In the genomic region with DNA sequence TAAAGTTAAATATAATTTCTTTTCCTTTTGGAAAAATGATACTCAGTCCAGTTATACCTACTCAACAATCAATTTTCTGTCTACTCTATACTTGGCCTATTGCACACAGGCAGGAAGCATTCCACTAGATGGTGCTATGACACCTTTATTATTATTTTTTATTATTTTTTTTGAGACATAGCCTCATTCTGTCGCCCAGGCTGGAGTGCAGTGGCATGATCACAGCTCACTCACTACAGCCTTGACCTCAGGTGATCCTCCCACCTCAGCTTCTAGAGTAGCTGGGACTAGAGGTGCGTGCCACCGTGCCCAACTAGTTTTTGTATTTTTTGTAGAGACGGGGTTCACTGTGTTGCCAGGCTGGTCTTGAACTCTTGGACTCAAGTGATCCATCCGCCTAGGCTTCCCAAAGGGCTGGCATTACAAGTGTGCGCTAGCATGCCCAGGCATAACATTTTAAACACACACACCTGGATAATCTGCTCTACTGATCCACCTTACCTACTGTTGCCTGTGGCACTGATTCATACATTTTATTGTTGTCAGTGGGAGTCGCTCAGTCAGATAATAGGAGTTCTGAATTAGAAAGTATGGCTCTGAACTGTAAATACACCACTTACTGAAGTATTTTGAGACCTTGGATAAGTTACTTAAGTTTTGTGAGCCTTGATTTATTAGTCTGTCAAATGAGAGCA, we compare ENCODE assay signal across 9 cellular contexts. TPM values are rescaled to one million over a fixed set of nuclear protein-coding genes. Genes with fewer than 3 reads are reported as not detected.
A peak's percentile ranks its signal among the peaks of the same experiment; 100 is the strongest.
DNase-seq lines count a peak whose midpoint lies in the region; ATAC-seq and TF ChIP-seq lines count a peak whose summit lies in the region.
"Had no signal": no experiment of that assay in that cellular context is flagged by ENCODE, and none has a peak within 500 bp of the region (broad histone marks: within the 10 kb centered on the region; RNA-seq: fewer than 3 reads in every experiment).

No MANE protein-coding gene starts in this region.

- no peak overlapping the region for H3K27ac Mint-ChIP-seq in Caco-2 (ENCODE audit: unreplicated experiment)

- H3K36me3 ChIP-seq in cardiac muscle cell (peaks cover 64% of the 10 kb centered on the region), SK-N-SH (replicated peaks in 1 of 2; ENCODE audit: control insufficient read depth in 1 of 2, insufficient read depth in 2 of 2, low read length in 1 of 2) (peaks cover 49 to 70% of the 10 kb centered on the region in 2 experiments), esophagus squamous epithelium (peaks cover 4 to 100% (median 73%) of the 10 kb centered on the region in 3 donors), tibial nerve (peaks cover 6 to 98% (median 27%) of the 10 kb centered on the region in 3 donors), Caco-2 (ENCODE audit: control insufficient read depth, insufficient read depth, low read length) (peaks cover 2% of the 10 kb centered on the region)

- TF ChIP-seq EP300 in SK-N-SH (IDR thresholded peaks at IDR 0.05; ENCODE audit: borderline replicate concordance in 1 of 2, low read depth in 1 of 2, low read length in 1 of 2): no peak
- TF ChIP-seq EP300 in tibial nerve (IDR thresholded peaks at IDR 0.05): no peak

- no TSS peak for BruUV-seq in Caco-2 (replicated peaks; lab: Mats Ljungman, UMichigan)

- POLR2A ChIA-PET in SK-N-SH (lab: Yijun Ruan, JAX): no interaction called here
- POLR2A ChIA-PET in Caco-2 (lab: Charles Lee): no interaction called here

- H3K4me3 ChIP-seq in cardiac muscle cell (no peak overlapping the region), SK-N-SH (ENCODE audit: low read depth in 2 of 2, low read length in 1 of 2) (no peak overlapping the region), esophagus squamous epithelium (no peak overlapping the region), tibial nerve (no peak overlapping the region), Caco-2 (ENCODE audit: low read depth, low read length) (no peak overlapping the region)

- no peaks in the 10 kb centered on the region for H3K9me3 ChIP-seq in cardiac muscle cell (ENCODE audit: low read depth)
- no peaks in the 10 kb centered on the region for H3K9me3 ChIP-seq in SK-N-SH
- no peaks in the 10 kb centered on the region for H3K9me3 ChIP-seq in esophagus squamous epithelium
- H3K9me3 ChIP-seq in tibial nerve: no peaks in the 10 kb centered on the region
- H3K9me3 ChIP-seq in Caco-2: no peaks in the 10 kb centered on the region

- no peak overlapping the region for H3K9ac ChIP-seq in SK-N-SH

- H2AFZ ChIP-seq in SK-N-SH (ENCODE audit: low read depth): no peak overlapping the region

- 91% methylated on average over 7 of the region's 7 CpGs for WGBS in SK-N-SH (ENCODE audit: low lambda C conversion rate)
- WGBS in esophagus squamous epithelium, 2 donors: 54 to 63% methylated on average over 6 to 7 of the region's 7 CpGs
- WGBS in tibial nerve, 2 donors: 84 to 85% methylated on average over 7 of the region's 7 CpGs

- H3K27ac ChIP-seq in cardiac muscle cell (no peak overlapping the region), SK-N-SH (ENCODE audit: low read depth in 2 of 2, low read length in 1 of 2) (no peak overlapping the region), esophagus squamous epithelium (peak overlapping the region in 3 of 4 donors; percentile 28 to 62 (median 36)), tibial nerve (no peak overlapping the region)

- intact Hi-C loops in left cardiac atrium (cut with DNase I) (no loop called here), esophagus squamous epithelium (cut with DNase I) (no loop called here), Caco-2 (cut with micrococcal nuclease; ENCODE audit: unreplicated experiment) (loop anchor here (5.0 kb wide), 1 partner anchor 144 kb away; the partner anchor contains the start of gene TRIM69)

- peak; percentile 55 for TF ChIP-seq CTCF in cardiac muscle cell (IDR thresholded peaks at IDR 0.05; ENCODE audit: low read depth, low read length)
- TF ChIP-seq CTCF in SK-N-SH (IDR thresholded peaks at IDR 0.05): peak; percentile 69
- peak in 4 of 6 experiments; percentile 9 to 43 (median 24) for TF ChIP-seq CTCF in esophagus squamous epithelium (IDR thresholded peaks at IDR 0.05)
- peak in 4 of 5 experiments; percentile 10 to 37 (median 18) for TF ChIP-seq CTCF in tibial nerve (IDR thresholded peaks at IDR 0.05)
- TF ChIP-seq CTCF in Caco-2 (IDR thresholded peaks at IDR 0.05; ENCODE audit: insufficient read depth in 1 of 2, low read depth in 1 of 2, low read length in 1 of 2, severe bottlenecking in 1 of 2, unreplicated experiment in 1 of 2): peak in 1 of 2 experiments; percentile 5

- no peak for ATAC-seq in left cardiac atrium

- TF ChIP-seq POLR2A in esophagus squamous epithelium (IDR thresholded peaks at IDR 0.05): no peak
- TF ChIP-seq POLR2A in tibial nerve (IDR thresholded peaks at IDR 0.05): no peak

- no peaks in the 10 kb centered on the region for H3K27me3 ChIP-seq in cardiac muscle cell
- H3K27me3 ChIP-seq in SK-N-SH (ENCODE audit: insufficient read depth): no peaks in the 10 kb centered on the region
- H3K27me3 ChIP-seq in esophagus squamous epithelium: no peaks in the 10 kb centered on the region
- H3K27me3 ChIP-seq in tibial nerve: no peaks in the 10 kb centered on the region
- no peaks in the 10 kb centered on the region for H3K27me3 ChIP-seq in Caco-2 (replicated peaks; ENCODE audit: control insufficient read depth, insufficient read depth, low read length)

- no peaks in the 10 kb centered on the region for H4K20me1 ChIP-seq in SK-N-SH (ENCODE audit: insufficient read depth)

- H3K36me3 Mint-ChIP-seq in Caco-2 (ENCODE audit: insufficient read depth, unreplicated experiment): peaks cover 49% of the 10 kb centered on the region

- CTCF ChIA-PET in SK-N-SH (lab: Yijun Ruan, JAX) (interaction anchor here (0.7 to 1.0 kb wide), 4 partner anchors 8 to 220 kb away, joined by 3 read pairs; no protein-coding TSS in a partner anchor), Caco-2 (lab: Charles Lee) (no interaction called here)

- H3K79me2 ChIP-seq in SK-N-SH (ENCODE audit: insufficient read depth): no peaks in the 10 kb centered on the region

- H3F3A ChIP-seq in SK-N-SH (replicated peaks; ENCODE audit: insufficient read depth): no peaks in the 10 kb centered on the region

- H3K9me3 Mint-ChIP-seq in Caco-2 (ENCODE audit: unreplicated experiment): no peaks in the 10 kb centered on the region

- H3K4me1 Mint-ChIP-seq in Caco-2 (ENCODE audit: low read depth, unreplicated experiment): no peaks in the 10 kb centered on the region

- no peaks in the 10 kb centered on the region for H3K27me3 Mint-ChIP-seq in Caco-2 (ENCODE audit: insufficient read depth, unreplicated experiment)

- no peak overlapping the region for H3K4me3 Mint-ChIP-seq in Caco-2 (ENCODE audit: unreplicated experiment)

- no peak overlapping the region for H3K4me2 ChIP-seq in SK-N-SH

- H3K4me1 ChIP-seq in cardiac muscle cell (ENCODE audit: low read depth) (no peaks in the 10 kb centered on the region), SK-N-SH (ENCODE audit: control insufficient read depth in 1 of 2, insufficient read depth in 2 of 2, low read depth in 1 of 2, low read length in 1 of 2) (0 out of 4 replicates have a peak, but pooled peaks cover 0 to 6% of the 10 kb centered on the region in 2 experiments), esophagus squamous epithelium (peaks cover 4 to 32% (median 9%) of the 10 kb centered on the region in 3 donors), tibial nerve (no peaks in the 10 kb centered on the region), Caco-2 (no peaks in the 10 kb centered on the region)

- peak; percentile 42 for TF ChIP-seq RAD21 in SK-N-SH (IDR thresholded peaks at IDR 0.05; ENCODE audit: low read length)

- DNase-seq in cardiac muscle cell (ENCODE audit: low read depth in 1 of 2, low spot score in 1 of 2) (peak in 1 of 2 donors; percentile 37), left cardiac atrium (no peak), SK-N-SH (peak; percentile 15), esophagus squamous epithelium (lab: John Stamatoyannopoulos, UW) (no peak), tibial nerve (ENCODE audit: low spot score in 2 of 2) (no peak), ureter (ENCODE audit: low spot score) (no peak), activated gamma-delta T cell treated with Interleukin-2 at 50 U/mL for 16 hours (no peak), Caco-2 (no peak)
- DNase-seq: T1000 had no signal

- no peaks in the 10 kb centered on the region for H3K9me2 ChIP-seq in SK-N-SH

TF ChIP-seq in SK-N-SH, 30 proteins besides CTCF, POLR2A, EP300 and RAD21:
- TF ChIP-seq SMC3 (IDR thresholded peaks at IDR 0.05; ENCODE audit: low read depth, low read length): 0 out of 2 replicates have a peak, but pooled peaks have one; percentile 21
- TF ChIP-seq PBX3 (IDR thresholded peaks at IDR 0.05): no peak

RNA-seq across cellular contexts. Expression of gene EIF3J, which starts 56.2 kb away (rescaled TPM):
- total RNA-seq in cardiac muscle cell (23.4 and 55.7 TPM in 2 replicates), left cardiac atrium (10 to 100 TPM; 59.3 to 77.0 TPM), esophagus squamous epithelium (10 to 100 TPM; 28.2 to 82.8 (median 58.6) TPM), tibial nerve (10 to 100 TPM; 53.6 to 93.6 (median 74.7) TPM), ureter (82.9 TPM), Caco-2 (2022) (179 and 182 TPM in 2 replicates)
- polyA plus RNA-seq in cardiac muscle cell (29.7 and 31.6 TPM in 2 replicates), SK-N-SH (2012; rRNA removed) (23.8 and 32.0 TPM in 2 replicates)
- 35.5 and 45.4 TPM in 2 replicates for polyA plus RNA-seq in SK-N-SH (2012; cell fraction: cytosol; rRNA removed)
- polyA plus RNA-seq in SK-N-SH (2012; cell fraction: nucleus; rRNA removed): 11.4 and 30.3 TPM in 2 replicates

Comparison
In these comparisons a context has a peak if more than half of its experiments do, and no peak if none do; other contexts are left out.
1. H3K27ac ChIP-seq: peak in esophagus squamous epithelium (3 of 4); none in cardiac muscle cell (single experiment), SK-N-SH (0 of 2) and tibial nerve (0 of 4).